ENCODE assay signal across 8 cellular contexts in the genomic region with DNA sequence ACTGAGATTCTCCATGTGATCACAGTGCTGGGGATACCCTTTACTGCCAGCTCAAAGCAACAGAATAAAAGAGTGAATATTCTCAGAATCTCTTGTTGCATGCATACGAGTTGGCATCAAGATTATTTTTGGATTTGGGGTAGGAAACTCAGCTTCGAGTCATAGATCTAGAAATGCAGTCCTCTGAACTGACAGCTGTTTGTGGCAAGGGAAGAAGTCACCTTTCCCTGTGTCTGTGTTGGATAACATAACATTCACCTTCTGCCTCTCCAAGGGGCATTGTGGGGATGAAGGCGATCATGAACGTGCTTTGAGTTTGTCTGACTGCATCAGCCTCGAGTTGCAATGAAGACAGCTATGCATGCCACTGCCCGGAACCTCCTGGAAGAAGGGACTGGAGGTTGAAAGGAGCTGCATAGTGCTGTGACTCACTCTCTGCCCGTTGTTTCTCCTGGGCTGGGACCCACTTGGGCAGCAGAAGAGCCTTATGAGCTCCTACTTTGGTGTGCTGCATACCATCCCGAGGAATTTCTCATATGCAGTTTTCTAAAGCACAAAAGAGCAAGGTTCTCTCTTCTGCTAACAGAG.
DNase-seq lines count a peak whose midpoint lies in the region; ATAC-seq and TF ChIP-seq lines count a peak whose summit lies in the region.

No MANE protein-coding gene starts in this region.

- H3K4me3 ChIP-seq in OCI-LY7 (ENCODE audit: low read depth, low read length, poor library complexity, severe bottlenecking) (no peak overlapping the region), neuronal stem cell (ENCODE audit: low read length in 2 of 2) (no peak overlapping the region), testis (no peak overlapping the region)

- H3K36me3 ChIP-seq in OCI-LY7 (ENCODE audit: insufficient read depth, low read length) (no peaks in the 10 kb centered on the region), neuronal stem cell (replicated peaks in 1 of 2; ENCODE audit: control insufficient read depth in 2 of 2, insufficient read depth in 2 of 2, low read length in 2 of 2) (no peaks in the 10 kb centered on the region), testis (ENCODE audit: low read depth, missing control alignments) (no peaks in the 10 kb centered on the region)

- no peak overlapping the region for H3K9ac ChIP-seq in neuronal stem cell (ENCODE audit: low read depth, low read length, poor library complexity)

- H2BK120ac ChIP-seq in neuronal stem cell (ENCODE audit: low read depth, low read length): no peak overlapping the region

- no peak overlapping the region for H4K8ac ChIP-seq in neuronal stem cell (ENCODE audit: low read depth, low read length)

- CTCF ChIA-PET in OCI-LY7 (lab: Charles Lee; ENCODE audit: unreplicated experiment): interaction anchor here (0.6 to 0.8 kb wide), 2 partner anchors 22 to 722 kb away, joined by 3 read pairs; no protein-coding TSS in a partner anchor

- H3K27ac ChIP-seq in OCI-LY7 (ENCODE audit: low read depth, low read length, poor library complexity, severe bottlenecking): peak overlapping the region; percentile 60
- H3K27ac ChIP-seq in neuronal stem cell (replicated peaks; ENCODE audit: low read length): no peak overlapping the region
- H3K27ac ChIP-seq in testis: no peak overlapping the region

- H3K4me3 Mint-ChIP-seq in chondrocyte (ENCODE audit: unreplicated experiment): peak overlapping the region; percentile 31

- no peak overlapping the region for H2BK5ac ChIP-seq in neuronal stem cell (ENCODE audit: low read length)

- H3K4me1 ChIP-seq in OCI-LY7 (ENCODE audit: insufficient read depth, low read length, poor library complexity, severe bottlenecking): peaks cover 48% of the 10 kb centered on the region
- peaks cover 7 to 10% of the 10 kb centered on the region in 2 donors for H3K4me1 ChIP-seq in neuronal stem cell (ENCODE audit: control insufficient read depth in 2 of 2, insufficient read depth in 1 of 2, low read depth in 1 of 2, low read length in 2 of 2)
- peaks cover 12% of the 10 kb centered on the region for H3K4me1 ChIP-seq in testis

- POLR2A ChIA-PET in OCI-LY7 (lab: Charles Lee): interaction anchor here (0.6 to 1.8 kb wide), 8 partner anchors 10 to 440 kb away, joined by 3 to 13 read pairs (median 4); no protein-coding TSS in a partner anchor

- H2BK15ac ChIP-seq in neuronal stem cell (ENCODE audit: low read length): no peak overlapping the region

- H3K9me3 ChIP-seq in OCI-LY7 (ENCODE audit: low read length) (no peaks in the 10 kb centered on the region), neuronal stem cell (replicated peaks in 1 of 2; ENCODE audit: control insufficient read depth in 2 of 2, insufficient read depth in 1 of 2, low read depth in 1 of 2, low read length in 2 of 2) (no peaks in the 10 kb centered on the region), testis (no peaks in the 10 kb centered on the region)

- no peak overlapping the region for H3K14ac ChIP-seq in neuronal stem cell (ENCODE audit: low read length)

- no peaks in the 10 kb centered on the region for H3K9me3 Mint-ChIP-seq in chondrocyte (ENCODE audit: low read depth)

- peak overlapping the region; percentile 94 for H3K27ac Mint-ChIP-seq in chondrocyte (ENCODE audit: unreplicated experiment)

- no peak overlapping the region for H4K91ac ChIP-seq in neuronal stem cell (ENCODE audit: low read depth, low read length, poor library complexity)

- TF ChIP-seq POLR2A in testis (IDR thresholded peaks at IDR 0.05): no peak

- no peaks in the 10 kb centered on the region for H4K20me1 ChIP-seq in OCI-LY7 (ENCODE audit: insufficient read depth, low read length)

- H3K4ac ChIP-seq in neuronal stem cell (ENCODE audit: low read length): no peak overlapping the region

- TF ChIP-seq CTCF in OCI-LY7 (conservative IDR thresholded peaks at IDR 0.05; ENCODE audit: low read length) (no peak), chondrocyte (IDR thresholded peaks at IDR 0.05) (no peak), testis (IDR thresholded peaks at IDR 0.05) (no peak)

- H3K4me1 Mint-ChIP-seq in chondrocyte (ENCODE audit: low read depth): peaks cover 27% of the 10 kb centered on the region

- H2BK12ac ChIP-seq in neuronal stem cell (ENCODE audit: low read length): no peak overlapping the region

- no peak for ATAC-seq in GM21423 (IDR thresholded peaks at IDR 0.05; ENCODE audit: unreplicated experiment)

- H3K4me2 ChIP-seq in OCI-LY7 (ENCODE audit: low read length): peak overlapping the region; percentile 54
- H3K4me2 ChIP-seq in neuronal stem cell (ENCODE audit: insufficient read depth, low read length, poor library complexity, severe bottlenecking): no peak overlapping the region

- H3K18ac ChIP-seq in neuronal stem cell (ENCODE audit: low read length): no peak overlapping the region

- peaks cover 3% of the 10 kb centered on the region for H3K36me3 Mint-ChIP-seq in chondrocyte (ENCODE audit: low read depth)

- WGBS in neuronal stem cell (ENCODE audit: extremely low coverage in 2 of 2, insufficient read length in 2 of 2, insufficient replicate concordance in 1 of 2), 2 donors: no CpG with 5 or more reads among the region's 8 CpGs
- 64 to 66% methylated on average over 8 of the region's 8 CpGs for WGBS in testis, 2 donors

- BruUV-seq in OCI-LY7 (replicated peaks; lab: Mats Ljungman, UMichigan): no TSS peak

- H3K23ac ChIP-seq in neuronal stem cell (ENCODE audit: low read depth, low read length, poor library complexity): no peak overlapping the region

- H3K27me3 ChIP-seq in neuronal stem cell (ENCODE audit: control insufficient read depth in 3 of 3, insufficient read depth in 3 of 3, low read depth in 1 of 3, low read length in 3 of 3): no peaks in the 10 kb centered on the region
- no peaks in the 10 kb centered on the region for H3K27me3 ChIP-seq in testis

- no peaks in the 10 kb centered on the region for H3K27me3 Mint-ChIP-seq in chondrocyte (ENCODE audit: low read depth)

- H2AK5ac ChIP-seq in neuronal stem cell (ENCODE audit: low read depth, low read length): no peak overlapping the region

- H2AFZ ChIP-seq in OCI-LY7 (ENCODE audit: low read length) (peak overlapping the region; percentile 87), neuronal stem cell (ENCODE audit: low read length) (peak overlapping the region; percentile 19)

- no peaks in the 10 kb centered on the region for H3K79me1 ChIP-seq in neuronal stem cell (ENCODE audit: low read depth, low read length)

- no peaks in the 10 kb centered on the region for H3K79me2 ChIP-seq in OCI-LY7 (ENCODE audit: insufficient read depth, low read depth, low read length)

- H3K9me2 ChIP-seq in OCI-LY7 (ENCODE audit: insufficient read depth, low read length): no peaks in the 10 kb centered on the region

- intact Hi-C loops in OCI-LY7 (cut with micrococcal nuclease; ENCODE audit: unreplicated experiment): loop anchor here (2.0 to 10.0 kb wide), 3 partner anchors 403 to 1183 kb away; no protein-coding TSS in a partner anchor
- intact Hi-C loops in testis (cut with DNase I; ENCODE audit: low total_unique reads): loop anchor here (10.0 kb wide), 1 partner anchor 823 kb away; no protein-coding TSS in a partner anchor

- DNase-seq in ELR (ENCODE audit: low read depth): peak; percentile 84
- DNase-seq in OCI-LY7 (ENCODE audit: low spot score): peak; percentile 17
- no peak for DNase-seq in chondrocyte (ENCODE audit: low spot score)
- no peak for DNase-seq in neuronal stem cell (ENCODE audit: low spot score)
- DNase-seq in testis: no peak
- no peak for DNase-seq in NCI-H526 (lab: John Stamatoyannopoulos, UW)
- no peak for DNase-seq in hypothalamus (lab: John Stamatoyannopoulos, UW)

Comparison
In these comparisons a context has a peak if more than half of its experiments do, and no peak if none do; other contexts are left out.
1. DNase-seq: peak in ELR (single experiment) and OCI-LY7 (single experiment); none in chondrocyte (single experiment), neuronal stem cell (single experiment), testis (single experiment), NCI-H526 (0 of 2) and hypothalamus (0 of 51).